3 cellular contexts compared by ENCODE assay signal in the genomic region with DNA sequence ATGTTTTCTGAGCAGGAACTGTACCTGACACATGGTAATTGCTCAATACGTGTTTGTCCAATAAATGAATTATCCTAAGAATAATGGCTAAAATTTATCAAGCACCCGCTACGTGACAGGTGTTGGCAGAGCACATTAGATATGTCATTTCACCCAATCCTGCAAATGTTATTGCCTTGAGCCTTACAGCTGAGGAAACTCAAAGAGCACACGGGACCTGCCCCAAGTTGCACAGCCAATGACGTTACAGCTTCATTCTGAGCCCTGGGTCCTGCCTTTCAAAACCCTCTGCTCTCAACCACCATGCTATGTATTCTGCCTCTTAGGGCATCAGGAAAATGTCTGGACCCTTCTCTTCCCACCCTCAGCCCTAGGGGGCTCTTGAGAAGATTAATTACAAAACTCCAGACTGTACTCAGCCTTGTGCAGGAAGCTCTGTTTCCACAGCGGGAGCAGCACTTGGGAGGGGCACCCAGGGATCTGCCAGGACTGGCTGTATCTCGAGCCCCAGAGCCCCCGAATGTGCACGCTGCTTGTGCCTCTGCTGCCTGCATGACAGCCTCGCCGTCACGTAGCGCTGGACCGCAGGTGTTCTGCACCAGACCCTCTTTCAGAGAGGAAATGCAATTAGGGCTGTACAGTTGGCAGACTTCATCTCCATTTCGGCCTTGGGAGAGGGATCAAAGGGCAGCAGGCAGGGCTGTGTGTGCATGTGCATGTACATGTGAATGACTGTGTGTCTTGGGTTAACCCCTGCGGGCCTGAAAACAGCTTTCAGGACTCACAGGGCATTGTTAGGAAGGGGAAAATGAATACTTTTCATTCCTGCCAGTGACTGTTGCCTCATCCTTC.
A peak's percentile ranks its signal among the peaks of the same experiment; 100 is the strongest.
TF ChIP-seq lines count a peak whose summit lies in the region.

No MANE protein-coding gene starts in this region.

TF ChIP-seq in SK-N-SH, 30 proteins besides CTCF, POLR2A, EP300 and RAD21 (continued from another document):
- TF ChIP-seq CHD2 (IDR thresholded peaks at IDR 0.05; ENCODE audit: low read length, partially characterized antibody) (no peak), MXI1 (IDR thresholded peaks at IDR 0.05; ENCODE audit: low read depth, low read length) (peak; percentile 38; the same call in 1 of the 2 replicates), RCOR1 (IDR thresholded peaks at IDR 0.05; ENCODE audit: low read length) (peak; percentile 20; the same call in 1 of the 2 replicates), GATA2 (CRISPR knock-in tag; IDR thresholded peaks at IDR 0.05) (peak; percentile 55; the same call in 1 of the 2 replicates), FOXJ3 (CRISPR knock-in tag; IDR thresholded peaks at IDR 0.05) (peak; percentile 97), TAF1 (IDR thresholded peaks at IDR 0.05; ENCODE audit: borderline replicate concordance, low read depth, low read length) (no peak), RXRA (IDR thresholded peaks at IDR 0.05; ENCODE audit: borderline replicate concordance, low read depth) (no peak), MEF2A (IDR thresholded peaks at IDR 0.05; ENCODE audit: borderline replicate concordance, low read depth) (no peak), TCF12 (IDR thresholded peaks at IDR 0.05) (no peak)
- TF ChIP-seq, protein P1, sequence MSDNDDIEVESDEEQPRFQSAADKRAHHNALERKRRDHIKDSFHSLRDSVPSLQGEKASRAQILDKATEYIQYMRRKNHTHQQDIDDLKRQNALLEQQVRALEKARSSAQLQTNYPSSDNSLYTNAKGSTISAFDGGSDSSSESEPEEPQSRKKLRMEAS (IDR thresholded peaks at IDR 0.05; ENCODE audit: low read depth), result no peak
TF ChIP-seq in SK-N-SH: peak in this region for 4.

TF ChIP-seq in SK-N-SH treated with all-trans-retinoic acid at 6 μM for 48 hours, 23 proteins besides CTCF, POLR2A, EP300 and RAD21 (continued from another document):
- TF ChIP-seq OSR1 (CRISPR knock-in tag; IDR thresholded peaks at IDR 0.05) (no peak), ZNF565 (CRISPR knock-in tag; conservative IDR thresholded peaks at IDR 0.05; ENCODE audit: low read depth) (no peak), TOX (CRISPR knock-in tag; IDR thresholded peaks at IDR 0.05; ENCODE audit: borderline replicate concordance) (no peak), ZNF70 (CRISPR knock-in tag; IDR thresholded peaks at IDR 0.05) (no peak), ESRRG (CRISPR knock-in tag; IDR thresholded peaks at IDR 0.05) (no peak), ZNF8 (CRISPR knock-in tag; IDR thresholded peaks at IDR 0.05) (no peak), RARB (CRISPR knock-in tag; IDR thresholded peaks at IDR 0.05) (no peak), BACH2 (CRISPR knock-in tag; IDR thresholded peaks at IDR 0.05; ENCODE audit: borderline replicate concordance) (no peak), CSDC2 (CRISPR knock-in tag; IDR thresholded peaks at IDR 0.05) (no peak)
- TF ChIP-seq, protein P2, sequence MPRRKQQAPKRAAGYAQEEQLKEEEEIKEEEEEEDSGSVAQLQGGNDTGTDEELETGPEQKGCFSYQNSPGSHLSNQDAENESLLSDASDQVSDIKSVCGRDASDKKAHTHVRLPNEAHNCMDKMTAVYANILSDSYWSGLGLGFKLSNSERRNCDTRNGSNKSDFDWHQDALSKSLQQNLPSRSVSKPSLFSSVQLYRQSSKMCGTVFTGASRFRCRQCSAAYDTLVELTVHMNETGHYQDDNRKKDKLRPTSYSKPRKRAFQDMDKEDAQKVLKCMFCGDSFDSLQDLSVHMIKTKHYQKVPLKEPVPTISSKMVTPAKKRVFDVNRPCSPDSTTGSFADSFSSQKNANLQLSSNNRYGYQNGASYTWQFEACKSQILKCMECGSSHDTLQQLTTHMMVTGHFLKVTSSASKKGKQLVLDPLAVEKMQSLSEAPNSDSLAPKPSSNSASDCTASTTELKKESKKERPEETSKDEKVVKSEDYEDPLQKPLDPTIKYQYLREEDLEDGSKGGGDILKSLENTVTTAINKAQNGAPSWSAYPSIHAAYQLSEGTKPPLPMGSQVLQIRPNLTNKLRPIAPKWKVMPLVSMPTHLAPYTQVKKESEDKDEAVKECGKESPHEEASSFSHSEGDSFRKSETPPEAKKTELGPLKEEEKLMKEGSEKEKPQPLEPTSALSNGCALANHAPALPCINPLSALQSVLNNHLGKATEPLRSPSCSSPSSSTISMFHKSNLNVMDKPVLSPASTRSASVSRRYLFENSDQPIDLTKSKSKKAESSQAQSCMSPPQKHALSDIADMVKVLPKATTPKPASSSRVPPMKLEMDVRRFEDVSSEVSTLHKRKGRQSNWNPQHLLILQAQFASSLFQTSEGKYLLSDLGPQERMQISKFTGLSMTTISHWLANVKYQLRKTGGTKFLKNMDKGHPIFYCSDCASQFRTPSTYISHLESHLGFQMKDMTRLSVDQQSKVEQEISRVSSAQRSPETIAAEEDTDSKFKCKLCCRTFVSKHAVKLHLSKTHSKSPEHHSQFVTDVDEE (CRISPR knock-in tag; IDR thresholded peaks at IDR 0.05), result no peak
- TF ChIP-seq, protein P3, sequence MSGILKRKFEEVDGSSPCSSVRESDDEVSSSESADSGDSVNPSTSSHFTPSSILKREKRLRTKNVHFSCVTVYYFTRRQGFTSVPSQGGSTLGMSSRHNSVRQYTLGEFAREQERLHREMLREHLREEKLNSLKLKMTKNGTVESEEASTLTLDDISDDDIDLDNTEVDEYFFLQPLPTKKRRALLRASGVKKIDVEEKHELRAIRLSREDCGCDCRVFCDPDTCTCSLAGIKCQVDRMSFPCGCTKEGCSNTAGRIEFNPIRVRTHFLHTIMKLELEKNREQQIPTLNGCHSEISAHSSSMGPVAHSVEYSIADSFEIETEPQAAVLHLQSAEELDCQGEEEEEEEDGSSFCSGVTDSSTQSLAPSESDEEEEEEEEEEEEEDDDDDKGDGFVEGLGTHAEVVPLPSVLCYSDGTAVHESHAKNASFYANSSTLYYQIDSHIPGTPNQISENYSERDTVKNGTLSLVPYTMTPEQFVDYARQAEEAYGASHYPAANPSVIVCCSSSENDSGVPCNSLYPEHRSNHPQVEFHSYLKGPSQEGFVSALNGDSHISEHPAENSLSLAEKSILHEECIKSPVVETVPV (CRISPR knock-in tag; IDR thresholded peaks at IDR 0.05), result no peak
- TF ChIP-seq, protein P4, sequence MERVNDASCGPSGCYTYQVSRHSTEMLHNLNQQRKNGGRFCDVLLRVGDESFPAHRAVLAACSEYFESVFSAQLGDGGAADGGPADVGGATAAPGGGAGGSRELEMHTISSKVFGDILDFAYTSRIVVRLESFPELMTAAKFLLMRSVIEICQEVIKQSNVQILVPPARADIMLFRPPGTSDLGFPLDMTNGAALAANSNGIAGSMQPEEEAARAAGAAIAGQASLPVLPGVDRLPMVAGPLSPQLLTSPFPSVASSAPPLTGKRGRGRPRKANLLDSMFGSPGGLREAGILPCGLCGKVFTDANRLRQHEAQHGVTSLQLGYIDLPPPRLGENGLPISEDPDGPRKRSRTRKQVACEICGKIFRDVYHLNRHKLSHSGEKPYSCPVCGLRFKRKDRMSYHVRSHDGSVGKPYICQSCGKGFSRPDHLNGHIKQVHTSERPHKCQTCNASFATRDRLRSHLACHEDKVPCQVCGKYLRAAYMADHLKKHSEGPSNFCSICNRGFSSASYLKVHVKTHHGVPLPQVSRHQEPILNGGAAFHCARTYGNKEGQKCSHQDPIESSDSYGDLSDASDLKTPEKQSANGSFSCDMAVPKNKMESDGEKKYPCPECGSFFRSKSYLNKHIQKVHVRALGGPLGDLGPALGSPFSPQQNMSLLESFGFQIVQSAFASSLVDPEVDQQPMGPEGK (CRISPR knock-in tag; IDR thresholded peaks at IDR 0.05; ENCODE audit: borderline replicate concordance), result no peak

TF ChIP-seq in liver, 16 proteins besides CTCF, POLR2A, EP300 and RAD21 (continued from another document):
- TF ChIP-seq, protein P5, sequence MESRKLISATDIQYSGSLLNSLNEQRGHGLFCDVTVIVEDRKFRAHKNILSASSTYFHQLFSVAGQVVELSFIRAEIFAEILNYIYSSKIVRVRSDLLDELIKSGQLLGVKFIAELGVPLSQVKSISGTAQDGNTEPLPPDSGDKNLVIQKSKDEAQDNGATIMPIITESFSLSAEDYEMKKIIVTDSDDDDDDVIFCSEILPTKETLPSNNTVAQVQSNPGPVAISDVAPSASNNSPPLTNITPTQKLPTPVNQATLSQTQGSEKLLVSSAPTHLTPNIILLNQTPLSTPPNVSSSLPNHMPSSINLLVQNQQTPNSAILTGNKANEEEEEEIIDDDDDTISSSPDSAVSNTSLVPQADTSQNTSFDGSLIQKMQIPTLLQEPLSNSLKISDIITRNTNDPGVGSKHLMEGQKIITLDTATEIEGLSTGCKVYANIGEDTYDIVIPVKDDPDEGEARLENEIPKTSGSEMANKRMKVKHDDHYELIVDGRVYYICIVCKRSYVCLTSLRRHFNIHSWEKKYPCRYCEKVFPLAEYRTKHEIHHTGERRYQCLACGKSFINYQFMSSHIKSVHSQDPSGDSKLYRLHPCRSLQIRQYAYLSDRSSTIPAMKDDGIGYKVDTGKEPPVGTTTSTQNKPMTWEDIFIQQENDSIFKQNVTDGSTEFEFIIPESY (IDR thresholded peaks at IDR 0.05), result no peak
- TF ChIP-seq NR2F2 (IDR thresholded peaks at IDR 0.05) (no peak), HNF4A (conservative IDR thresholded peaks at IDR 0.05) (peak in 1 of 2 donors; percentile 73), RXRA (IDR thresholded peaks at IDR 0.05) (peak in 1 of 2 donors; percentile 21), YY1 (IDR thresholded peaks at IDR 0.05) (peak; percentile 13), EGR1 (IDR thresholded peaks at IDR 0.05; ENCODE audit: low read depth in 2 of 2) (no peak), JUND (IDR thresholded peaks at IDR 0.05) (no peak), FOXA1 (IDR thresholded peaks at IDR 0.05) (no peak)
- TF ChIP-seq, protein P1 (IDR thresholded peaks at IDR 0.05), result no peak
- TF ChIP-seq, protein P6, sequence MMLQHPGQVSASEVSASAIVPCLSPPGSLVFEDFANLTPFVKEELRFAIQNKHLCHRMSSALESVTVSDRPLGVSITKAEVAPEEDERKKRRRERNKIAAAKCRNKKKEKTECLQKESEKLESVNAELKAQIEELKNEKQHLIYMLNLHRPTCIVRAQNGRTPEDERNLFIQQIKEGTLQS (IDR thresholded peaks at IDR 0.05), result no peak
